In genomic region chr13:71798723-71799122, GRCh38 we compare ENCODE assay signal across 20 cellular contexts.
A peak's percentile ranks its signal among the peaks of the same experiment; 100 is the strongest.
DNase-seq lines count a peak whose midpoint lies in the region; FAIRE-seq and TF ChIP-seq lines count a peak whose summit lies in the region.
"Had no signal": no experiment of that assay in that cellular context is flagged by ENCODE, and none has a peak within 500 bp of the region (broad histone marks: within the 10 kb centered on the region; RNA-seq: fewer than 3 reads in every experiment).

No MANE protein-coding gene starts in this region.

- peak; percentile 26 for FAIRE-seq in endometrium (lab: Jason Lieb, UNC)
- FAIRE-seq: GM19239, H54 had no signal

- H3K4me3 Mint-ChIP-seq in progenitor cell of endocrine pancreas (ENCODE audit: low read depth): no peak overlapping the region
- H3K4me3 Mint-ChIP-seq: CD4-positive, alpha-beta T cell had no signal

- peaks cover 3% of the 10 kb centered on the region for H3K36me3 Mint-ChIP-seq in progenitor cell of endocrine pancreas (ENCODE audit: insufficient read depth)

- DNase-seq in NCI-H1417 (lab: John Stamatoyannopoulos, UW) (peak in 2 of 3 experiments; percentile 11 to 54), NCI-H1417 treated with DMSO at 0.1 percent for 48 hours (lab: John Stamatoyannopoulos, UW) (no peak), NCI-H2171 treated with DMSO at 0.1 percent for 48 hours (lab: John Stamatoyannopoulos, UW) (peak; percentile 56), progenitor cell of endocrine pancreas (ENCODE audit: low spot score, unreplicated experiment) (no peak), NCI-H446 treated with DMSO at 0.1 percent for 48 hours (lab: John Stamatoyannopoulos, UW) (no peak), NCI-H2227 treated with DMSO at 0.1 percent for 48 hours (lab: John Stamatoyannopoulos, UW) (no peak), posterior cingulate gyrus (no peak)
- DNase-seq: 8988T; BE2C; CD4-positive, alpha-beta T cell; DMS53; NCI-H1436; NCI-H2081 treated with DMSO at 0.1 percent for 48 hours; NK-92 treated with Interleukin-12 subunit alpha and Interleukin-12 subunit beta, amount 100 ng/mL, for 24 hours; OCI-M1; SHP77 treated with DMSO at 0.1 percent for 48 hours; T-helper 1 cell had no signal

- peak overlapping the region; percentile 67 for H3K27ac Mint-ChIP-seq in progenitor cell of endocrine pancreas
- H3K27ac Mint-ChIP-seq: CD4-positive, alpha-beta T cell had no signal

- no peak for TF ChIP-seq CTCF in progenitor cell of endocrine pancreas (IDR thresholded peaks at IDR 0.05; ENCODE audit: unreplicated experiment)

- H3K27me3 Mint-ChIP-seq in progenitor cell of endocrine pancreas: no peaks in the 10 kb centered on the region
- H3K27me3 Mint-ChIP-seq: CD4-positive, alpha-beta T cell had no signal

- peaks cover 3% of the 10 kb centered on the region for H3K9me3 Mint-ChIP-seq in progenitor cell of endocrine pancreas (ENCODE audit: low read depth)
- H3K9me3 Mint-ChIP-seq: CD4-positive, alpha-beta T cell had no signal

- H3K4me1 Mint-ChIP-seq in progenitor cell of endocrine pancreas (ENCODE audit: low read depth): peaks cover 18% of the 10 kb centered on the region

- intact Hi-C loops in posterior cingulate gyrus (cut with DNase I): no loop called here

Comparison
In these comparisons a context has a peak if more than half of its experiments do, and no peak if none do; other contexts are left out.
1. DNase-seq: peak in NCI-H1417 (2 of 3) and NCI-H2171 treated with DMSO at 0.1 percent for 48 hours (single experiment); none in NCI-H1417 treated with DMSO at 0.1 percent for 48 hours (single experiment), progenitor cell of endocrine pancreas (single experiment), NCI-H446 treated with DMSO at 0.1 percent for 48 hours (single experiment), NCI-H2227 treated with DMSO at 0.1 percent for 48 hours (single experiment) and posterior cingulate gyrus (0 of 10).